2 cellular contexts compared by ENCODE assay signal in the genomic region with DNA sequence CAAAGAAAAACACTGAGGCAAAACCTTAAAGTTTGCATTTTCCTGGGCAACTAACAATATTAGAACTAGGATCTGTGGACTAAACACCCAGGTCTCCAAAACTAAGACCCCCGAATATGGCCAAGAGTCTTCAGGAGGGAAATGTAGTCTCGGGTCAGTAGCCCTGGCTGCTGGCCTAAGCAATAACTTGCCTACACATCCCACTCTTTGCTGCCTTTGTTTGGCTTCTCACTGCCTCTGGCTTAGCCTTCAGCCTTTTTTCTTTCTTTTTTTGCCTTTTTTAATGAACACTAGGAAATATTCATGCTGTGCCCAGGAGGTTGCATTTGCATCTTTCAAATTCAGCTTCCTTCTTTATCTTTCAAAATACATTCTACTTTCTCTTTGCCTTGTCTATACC.
TF ChIP-seq lines count a peak whose summit lies in the region.

No MANE protein-coding gene starts in this region.

TF ChIP-seq in GM12891, 5 proteins besides CTCF, POLR2A, EP300 and RAD21:
- TF ChIP-seq PAX5 (IDR thresholded peaks at IDR 0.05; ENCODE audit: insufficient read depth, low read length, severe bottlenecking) = no peak
- no peak for TF ChIP-seq POLR2AphosphoS5 (IDR thresholded peaks at IDR 0.05; ENCODE audit: low read depth, low read length)
- TF ChIP-seq TAF1 (IDR thresholded peaks at IDR 0.05; ENCODE audit: low read depth, low read length) = no peak
- no peak for TF ChIP-seq SPI1 (IDR thresholded peaks at IDR 0.05; ENCODE audit: low read depth, low read length)
- no peak for TF ChIP-seq POU2F2 (IDR thresholded peaks at IDR 0.05; ENCODE audit: low read depth, low read length)

TF ChIP-seq in HepG2, 621 proteins besides CTCF, POLR2A, EP300 and RAD21:
- TF ChIP-seq RFX3 (CRISPR knock-in tag; IDR thresholded peaks at IDR 0.05) = no peak
- TF ChIP-seq ZFP36L1 (CRISPR knock-in tag; IDR thresholded peaks at IDR 0.05) = no peak
- TF ChIP-seq ZNF766 (CRISPR knock-in tag; IDR thresholded peaks at IDR 0.05; ENCODE audit: borderline replicate concordance) = no peak
- TF ChIP-seq ZNF737 (CRISPR knock-in tag; IDR thresholded peaks at IDR 0.05; ENCODE audit: borderline replicate concordance) = no peak
TF ChIP-seq in HepG2: peak in this region for 0.
